Comparison of ENCODE assay signal across 25 cellular contexts in the genomic region with DNA sequence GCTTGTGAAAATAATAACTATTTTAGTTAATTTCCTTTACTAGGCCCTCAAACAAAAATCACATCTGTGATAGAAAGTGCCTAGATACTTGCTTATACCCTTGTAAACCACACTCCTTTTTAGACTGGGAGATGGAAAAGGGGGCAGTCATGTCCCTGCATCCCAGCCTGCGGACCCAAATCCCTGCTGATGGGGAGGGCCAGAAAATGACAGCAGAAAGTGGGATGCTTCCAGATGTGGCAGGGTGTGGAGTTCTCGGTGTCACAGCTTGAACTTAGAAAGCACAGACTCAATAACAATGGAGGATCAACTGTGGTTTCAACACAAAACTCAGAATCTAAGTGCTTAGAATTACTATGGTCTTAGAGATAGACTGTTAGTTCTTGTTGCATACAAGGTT.
"Had no signal": no experiment of that assay in that cellular context is flagged by ENCODE, and none has a peak within 500 bp of the region (broad histone marks: within the 10 kb centered on the region; RNA-seq: fewer than 3 reads in every experiment).

No MANE protein-coding gene starts in this region.

- H3K9me3 ChIP-seq: testis, upper lobe of left lung had no signal

- H3K36me3 Mint-ChIP-seq: activated naive CD4-positive, alpha-beta T cell treated with anti-CD3 and anti-CD28 coated beads, Interleukin-2, amount 50 U/mL, for 72 hours; naive B cell had no signal

- ATAC-seq: activated CD8-positive, alpha-beta T cell treated with anti-CD3 and anti-CD28 coated beads for 36 hours; activated naive CD4-positive, alpha-beta T cell treated with anti-CD3 and anti-CD28 coated beads, Interleukin-2, amount 50 U/mL, for 72 hours; activated T-cell treated with anti-CD3 and anti-CD28 coated beads, Interleukin-2, amount 50 U/mL, for 72 hours had no signal

- H3K27ac ChIP-seq: dorsolateral prefrontal cortex, left ventricle myocardium inferior, spleen, testis had no signal

- H3K27me3 ChIP-seq: dorsolateral prefrontal cortex, spleen, testis, upper lobe of left lung had no signal

- H3K4me3 Mint-ChIP-seq: activated CD8-positive, alpha-beta T cell treated with anti-CD3 and anti-CD28 coated beads for 36 hours; activated T-cell treated with anti-CD3 and anti-CD28 coated beads, Interleukin-2, amount 50 U/mL, for 72 hours; mesothelial cell of epicardium; naive B cell; neural crest cell had no signal

- H3K4me1 Mint-ChIP-seq: naive B cell had no signal

- H3K4me1 ChIP-seq: left ventricle myocardium inferior, spleen had no signal

- H3K4me3 ChIP-seq: coronary artery, dorsolateral prefrontal cortex, left ventricle myocardium inferior, lung, spleen, testis, upper lobe of left lung had no signal

- H3K36me3 ChIP-seq: left ventricle myocardium inferior, spleen, upper lobe of left lung had no signal

- H3K9me3 Mint-ChIP-seq: activated CD8-positive, alpha-beta T cell treated with anti-CD3 and anti-CD28 coated beads for 36 hours had no signal

- DNase-seq: activated CD4-positive, alpha-beta T cell treated with anti-CD3 and anti-CD28 coated beads for 1 hour; activated CD4-positive, alpha-beta T cell treated with anti-CD3 and anti-CD28 coated beads, Interleukin-2, amount 50 U/mL, for 1 hour; activated CD8-positive, alpha-beta T cell treated with anti-CD3 and anti-CD28 coated beads for 36 hours; activated naive CD4-positive, alpha-beta T cell; activated T-cell treated with anti-CD3 and anti-CD28 coated beads for 4 hours; activated T-cell treated with anti-CD3 and anti-CD28 coated beads, Interleukin-2, amount 50 U/mL, for 72 hours; anterior cingulate cortex; dorsolateral prefrontal cortex; effector memory CD4-positive, alpha-beta T cell; erythroblast; foreskin melanocyte; islet precursor cell; left ventricle myocardium inferior; naive B cell; occipital lobe; spleen; stimulated activated naive CD4-positive, alpha-beta T cell treated with Interleukin-2 at 50 U/mL for 16 hours; T-helper 2 cell; testis had no signal

- H3K27ac Mint-ChIP-seq: activated CD8-positive, alpha-beta T cell treated with anti-CD3 and anti-CD28 coated beads for 36 hours; activated naive CD4-positive, alpha-beta T cell treated with anti-CD3 and anti-CD28 coated beads, Interleukin-2, amount 50 U/mL, for 72 hours; activated T-cell treated with anti-CD3 and anti-CD28 coated beads, Interleukin-2, amount 50 U/mL, for 72 hours; naive B cell had no signal
